ENCODE assay signal across 18 cellular contexts in the genomic region with DNA sequence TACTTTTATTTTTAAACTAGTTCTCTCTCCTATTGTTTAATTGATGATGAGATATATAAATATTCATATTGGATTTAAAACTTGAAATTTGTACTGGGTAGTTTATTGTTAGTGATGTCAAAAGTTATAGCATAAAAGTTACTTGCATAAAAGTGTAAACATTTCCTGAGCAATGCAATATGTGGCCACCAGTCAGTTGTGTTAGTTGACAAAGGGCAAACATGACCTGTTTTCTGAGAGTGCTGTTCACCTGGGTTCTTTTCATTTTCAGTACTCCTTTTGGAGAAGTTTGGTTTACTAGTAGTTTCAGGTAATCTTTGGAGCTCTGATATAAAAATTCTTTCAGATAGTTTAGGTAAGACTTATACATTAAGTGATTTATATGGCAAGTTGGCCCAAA.
A peak's percentile ranks its signal among the peaks of the same experiment; 100 is the strongest.
DNase-seq lines count a peak whose midpoint lies in the region; ATAC-seq and TF ChIP-seq lines count a peak whose summit lies in the region.
"Had no signal": no experiment of that assay in that cellular context is flagged by ENCODE, and none has a peak within 500 bp of the region (broad histone marks: within the 10 kb centered on the region; RNA-seq: fewer than 3 reads in every experiment).

No MANE protein-coding gene starts in this region.

- no peak overlapping the region for H3K9ac ChIP-seq in liver (ENCODE audit: low read depth in 1 of 2, low read length in 2 of 2)
- H3K9ac ChIP-seq: BLaER1 had no signal

- ATAC-seq in left colon (peak; percentile 55), GM18502 (IDR thresholded peaks at IDR 0.05; ENCODE audit: poor library complexity, unreplicated experiment) (no peak), HG03025 (IDR thresholded peaks at IDR 0.05; ENCODE audit: low FRiP score, unreplicated experiment) (no peak)
- ATAC-seq: CD8-positive, alpha-beta T cell; GM23338; HCT116 had no signal

- H3K4me1 ChIP-seq in liver (ENCODE audit: control insufficient read depth in 4 of 4, insufficient read depth in 4 of 4, low read length in 3 of 4) = peaks cover 3 to 13% (median 11%) of the 10 kb centered on the region in 4 donors
- H3K4me1 ChIP-seq: BLaER1, Caco-2 had no signal

- peak overlapping the region; percentile 10 to 36 for H3K27ac ChIP-seq in liver (ENCODE audit: low read depth in 1 of 2, low read length in 2 of 2)
- H3K27ac ChIP-seq: BLaER1, C4-2B had no signal

- TF ChIP-seq RAD21 in liver (IDR thresholded peaks at IDR 0.05) = peak; percentile 16 to 43

- H3K36me3 ChIP-seq in liver (ENCODE audit: control insufficient read depth in 4 of 4, insufficient read depth in 3 of 4, low read depth in 1 of 4, low read length in 3 of 4) = no peaks in the 10 kb centered on the region
- H3K36me3 ChIP-seq: BLaER1 had no signal

- TF ChIP-seq CTCF in liver (IDR thresholded peaks at IDR 0.05; ENCODE audit: low read depth, low read length, missing input control) = peak; percentile 33

- H3K9me3 ChIP-seq in liver (ENCODE audit: control insufficient read depth in 4 of 4, low read length in 3 of 4) = no peaks in the 10 kb centered on the region
- H3K9me3 ChIP-seq: BLaER1, Caco-2 had no signal

- peak; percentile 5 for DNase-seq in HEK293T (ENCODE audit: extremely low spot score)
- DNase-seq in HuH-7 (ENCODE audit: low spot score) = peak; percentile 8
- no peak for DNase-seq in left colon
- DNase-seq in DMS153 treated with DMSO at 0.1 percent for 48 hours (lab: John Stamatoyannopoulos, UW; ENCODE audit: unreplicated experiment) = no peak
- DNase-seq: Caco-2; CD4-positive, CD25-positive, alpha-beta regulatory T cell; CD8-positive, alpha-beta T cell; DMS153; DND-41; H9; HFFc6 had no signal

- no peak overlapping the region for H3K4me3 ChIP-seq in liver (ENCODE audit: low read depth in 1 of 3, low read length in 3 of 3)
- H3K4me3 ChIP-seq: BLaER1, GM23338 had no signal

- intact Hi-C loops in left colon (cut with DNase I, micrococcal nuclease) = no loop called here

- POLR2A ChIA-PET in HEK293T (lab: Yijun Ruan, JAX) = no interaction called here

- CTCF ChIA-PET in HEK293T (lab: Yijun Ruan, JAX) = interaction anchor here (0.6 kb wide), 1 partner anchor 835 kb away, joined by 3 read pairs; no protein-coding TSS in a partner anchor

- no peaks in the 10 kb centered on the region for H3K27me3 ChIP-seq in liver (ENCODE audit: control insufficient read depth in 4 of 4, insufficient read depth in 4 of 4, low read length in 3 of 4)
- H3K27me3 ChIP-seq: BLaER1 had no signal

TF ChIP-seq in HEK293T, 16 proteins besides CTCF, POLR2A, EP300 and RAD21:
- TF ChIP-seq FOXA1 (IDR thresholded peaks at IDR 0.05) = no peak

TF ChIP-seq in liver, 16 proteins besides CTCF, POLR2A, EP300 and RAD21:
- TF ChIP-seq, protein P1, sequence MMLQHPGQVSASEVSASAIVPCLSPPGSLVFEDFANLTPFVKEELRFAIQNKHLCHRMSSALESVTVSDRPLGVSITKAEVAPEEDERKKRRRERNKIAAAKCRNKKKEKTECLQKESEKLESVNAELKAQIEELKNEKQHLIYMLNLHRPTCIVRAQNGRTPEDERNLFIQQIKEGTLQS (IDR thresholded peaks at IDR 0.05) = no peak
- TF ChIP-seq HNF4A (conservative IDR thresholded peaks at IDR 0.05) (peak in 1 of 2 donors; percentile 34), ZBTB33 (IDR thresholded peaks at IDR 0.05) (no peak), RXRA (IDR thresholded peaks at IDR 0.05) (peak in 1 of 2 donors; percentile 31)

Comparison
In these comparisons a context has a peak if more than half of its experiments do, and no peak if none do; other contexts are left out.
1. DNase-seq: peak in HEK293T (single experiment) and HuH-7 (single experiment); none in left colon (0 of 2) and DMS153 treated with DMSO at 0.1 percent for 48 hours (single experiment).